In the genomic region with DNA sequence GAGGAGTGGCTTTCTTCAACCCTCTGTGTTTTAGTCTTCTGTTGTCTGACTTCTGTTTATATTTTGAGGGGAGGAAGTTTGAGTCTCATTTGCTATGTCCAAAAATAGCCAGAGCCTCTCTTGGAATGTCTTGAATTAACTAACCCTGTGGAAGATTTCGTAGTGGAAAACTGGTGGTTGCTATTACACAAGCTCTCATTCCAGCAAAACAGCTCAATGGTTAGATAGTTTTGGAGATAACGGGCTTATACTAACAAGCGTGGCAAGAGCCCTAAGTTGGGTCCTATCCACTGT, we compare ENCODE assay signal across 8 cellular contexts. TPM values are rescaled to one million over a fixed set of nuclear protein-coding genes. Genes with fewer than 3 reads are reported as not detected.
A peak's percentile ranks its signal among the peaks of the same experiment; 100 is the strongest.
DNase-seq lines count a peak whose midpoint lies in the region; ATAC-seq and TF ChIP-seq lines count a peak whose summit lies in the region.

No MANE protein-coding gene starts in this region.

- H3K27ac Mint-ChIP-seq in T-cell (no peak overlapping the region), nephron progenitor cell (no peak overlapping the region)

- H3K4me1 Mint-ChIP-seq in T-cell (peaks cover 7 to 17% (median 10%) of the 10 kb centered on the region in 3 donors), nephron progenitor cell (peaks cover 45% of the 10 kb centered on the region)

- H3K27ac ChIP-seq in A673 (ENCODE audit: low read depth, low read length, poor library complexity, severe bottlenecking), result no peak overlapping the region

- peaks cover 42% of the 10 kb centered on the region for H3K4me1 ChIP-seq in A673 (ENCODE audit: insufficient read depth, low read length, poor library complexity, severe bottlenecking)

- POLR2A ChIA-PET in A673 (lab: Charles Lee; ENCODE audit: low non-redundant PET), result no interaction called here
- POLR2A ChIA-PET in T-cell (lab: Charles Lee), result no interaction called here

- H3K9me3 ChIP-seq in A673 (ENCODE audit: low read depth, low read length, poor library complexity, severe bottlenecking), result no peaks in the 10 kb centered on the region

- H3K4me3 ChIP-seq in A673 (ENCODE audit: low read depth, low read length, poor library complexity, severe bottlenecking), result peak overlapping the region; percentile 68

- DNase-seq in A673 (ENCODE audit: low spot score) (no peak), T-cell (no peak), fibroblast of the conjunctiva (ENCODE audit: low read depth) (peak; percentile 87), nephron progenitor cell (no peak), C1 segment of cervical spinal cord (lab: John Stamatoyannopoulos, UW) (no peak), MV-4-11 (lab: John Stamatoyannopoulos, UW) (no peak)

- H3K27me3 ChIP-seq in A673 (replicated peaks; ENCODE audit: insufficient read depth, low read depth, low read length, poor library complexity), result no peaks in the 10 kb centered on the region

- no peak for ATAC-seq in T-cell (replicated peaks in 1 of 4)
- ATAC-seq in GM19328 (IDR thresholded peaks at IDR 0.05; ENCODE audit: unreplicated experiment), result no peak
- ATAC-seq in HG02678 (IDR thresholded peaks at IDR 0.05; ENCODE audit: unreplicated experiment), result no peak

- H3K9me3 Mint-ChIP-seq in T-cell (no peaks in the 10 kb centered on the region), nephron progenitor cell (no peaks in the 10 kb centered on the region)

- no peaks in the 10 kb centered on the region for H3K36me3 Mint-ChIP-seq in T-cell
- peaks cover 12% of the 10 kb centered on the region for H3K36me3 Mint-ChIP-seq in nephron progenitor cell (ENCODE audit: low read depth)

- no peak for TF ChIP-seq CTCF in A673 (conservative IDR thresholded peaks at IDR 0.05; ENCODE audit: low read depth, low read length)
- TF ChIP-seq CTCF in nephron progenitor cell (IDR thresholded peaks at IDR 0.05), result no peak

- H3K36me3 ChIP-seq in A673 (ENCODE audit: insufficient read depth, low read length, poor library complexity, severe bottlenecking), result no peaks in the 10 kb centered on the region

- CTCF ChIA-PET in A673 (lab: Charles Lee) (interaction anchor here (0.5 kb wide), 1 partner anchor 15 kb away, joined by 4 read pairs; no protein-coding TSS in a partner anchor), T-cell (lab: Charles Lee) (no interaction called here)

- no TSS peak for BruUV-seq in A673 (replicated peaks; lab: Mats Ljungman, UMichigan)

- H3K27me3 Mint-ChIP-seq in T-cell, result peaks cover 59 to 66% of the 10 kb centered on the region in 2 donors
- peaks cover 14% of the 10 kb centered on the region for H3K27me3 Mint-ChIP-seq in nephron progenitor cell (ENCODE audit: low read depth, poor library complexity)

- intact Hi-C loops in A673 (cut with micrococcal nuclease; ENCODE audit: unreplicated experiment), result no loop called here

- H3K4me3 Mint-ChIP-seq in T-cell (peak overlapping the region; percentile 72 to 87 (median 75)), nephron progenitor cell (peak overlapping the region; percentile 89)

RNA-seq across cellular contexts. Expression of a gene that starts 1.6 kb away (rescaled TPM):
- total RNA-seq in A673 (2021), result 6.6 and 17.5 TPM in 2 replicates
- total RNA-seq in T-cell, result 1 to 10 TPM in 2 of 5 donors, under 1 TPM in 1, not detected in 2; 0.49 to 1.3 (median 1.2) TPM
